In genomic region chr4:79820427-79820826, GRCh38 we compare ENCODE assay signal across 26 cellular contexts.
A peak's percentile ranks its signal among the peaks of the same experiment; 100 is the strongest.
DNase-seq lines count a peak whose midpoint lies in the region; ATAC-seq and TF ChIP-seq lines count a peak whose summit lies in the region.
"Had no signal": no experiment of that assay in that cellular context is flagged by ENCODE, and none has a peak within 500 bp of the region (broad histone marks: within the 10 kb centered on the region; RNA-seq: fewer than 3 reads in every experiment).

No MANE protein-coding gene starts in this region.

- H3K4me1 ChIP-seq in gastroesophageal sphincter (peaks cover 4 to 19% (median 10%) of the 10 kb centered on the region in 3 donors), mucosa of descending colon (ENCODE audit: low read depth) (no peaks in the 10 kb centered on the region)

- no peak for TF ChIP-seq EP300 in gastroesophageal sphincter (IDR thresholded peaks at IDR 0.05)

- TF ChIP-seq CTCF in gastroesophageal sphincter (IDR thresholded peaks at IDR 0.05) (no peak), mucosa of descending colon (IDR thresholded peaks at IDR 0.05) (no peak)

- H3K27me3 ChIP-seq in gastroesophageal sphincter, result no peaks in the 10 kb centered on the region
- H3K27me3 ChIP-seq: ovary, right atrium auricular region had no signal

- peak; percentile 41 to 49 for ATAC-seq in activated CD4-positive, CD25-positive, alpha-beta regulatory T cell treated with anti-CD3 and anti-CD28 coated beads, Interleukin-2, amount 50 U/mL, for 24 hours
- ATAC-seq in GM18909 (IDR thresholded peaks at IDR 0.05; ENCODE audit: poor library complexity, unreplicated experiment) (peak; percentile 53), gastroesophageal sphincter (no peak), mucosa of descending colon (no peak), HG03045 (IDR thresholded peaks at IDR 0.05; ENCODE audit: unreplicated experiment) (no peak)
- ATAC-seq: activated naive CD4-positive, alpha-beta T cell treated with anti-CD3 and anti-CD28 coated beads, Interleukin-2, amount 50 U/mL, for 72 hours; natural killer cell had no signal

- no peaks in the 10 kb centered on the region for H3K36me3 ChIP-seq in gastroesophageal sphincter
- no peaks in the 10 kb centered on the region for H3K36me3 ChIP-seq in mucosa of descending colon (ENCODE audit: low read depth)
- H3K36me3 ChIP-seq: ovary, right atrium auricular region had no signal

- peaks cover 0 to 13% (median 0%) of the 10 kb centered on the region in 3 donors for H3K9me3 ChIP-seq in gastroesophageal sphincter
- no peaks in the 10 kb centered on the region for H3K9me3 ChIP-seq in mucosa of descending colon
- H3K9me3 ChIP-seq: ovary had no signal

- intact Hi-C loops in mucosa of descending colon (cut with DNase I, micrococcal nuclease), result no loop called here

- H3K4me3 ChIP-seq in Jurkat, Clone E6-1 (ENCODE audit: low read length), result no peak overlapping the region
- H3K4me3 ChIP-seq in gastroesophageal sphincter (no peak overlapping the region), mucosa of descending colon (no peak overlapping the region)
- H3K4me3 ChIP-seq: ovary, right atrium auricular region had no signal

- DNase-seq in activated CD4-positive, CD25-positive, alpha-beta regulatory T cell (lab: John Stamatoyannopoulos, UW), result no peak
- DNase-seq in Jurkat, Clone E6-1 (ENCODE audit: low read depth, low spot score), result peak; percentile 2
- no peak for DNase-seq in mucosa of descending colon
- DNase-seq in activated CD4-positive, alpha-beta T cell treated with anti-CD3 and anti-CD28 coated beads for 1 hour, result no peak
- DNase-seq: activated CD4-positive, CD25-positive, alpha-beta regulatory T cell treated with anti-CD3 and anti-CD28 coated beads, Interleukin-2, amount 50 U/mL, for 72 hours; AML-193; CD8-positive, alpha-beta memory T cell; cerebellar nuclear complex; DMS79 treated with DMSO at 0.1 percent for 48 hours; KBM-7; MV-4-11; natural killer cell; NCI-H1694; NCI-H2171 treated with DMSO at 0.1 percent for 48 hours; ovary; Right ventricle myocardium superior; stimulated activated CD4-positive, alpha-beta T cell treated with anti-CD3 and anti-CD28 coated beads, Interleukin-4, amount 100 ng/mL, for 24 hours; T1000; trophoblast cell had no signal

- no peak for TF ChIP-seq POLR2A in gastroesophageal sphincter (IDR thresholded peaks at IDR 0.05)

- H3K27ac ChIP-seq in gastroesophageal sphincter, result peak overlapping the region; percentile 3 to 86 (median 82)
- H3K27ac ChIP-seq: epithelial cell of prostate, ovary, right atrium auricular region had no signal

Comparison
In these comparisons a context has a peak if more than half of its experiments do, and no peak if none do; other contexts are left out.
1. ATAC-seq: peak in activated CD4-positive, CD25-positive, alpha-beta regulatory T cell treated with anti-CD3 and anti-CD28 coated beads, Interleukin-2, amount 50 U/mL, for 24 hours (2 of 2) and GM18909 (single experiment); none in gastroesophageal sphincter (single experiment), mucosa of descending colon (single experiment) and HG03045 (single experiment).